Comparison of ENCODE assay signal across 8 cellular contexts in the genomic region with DNA sequence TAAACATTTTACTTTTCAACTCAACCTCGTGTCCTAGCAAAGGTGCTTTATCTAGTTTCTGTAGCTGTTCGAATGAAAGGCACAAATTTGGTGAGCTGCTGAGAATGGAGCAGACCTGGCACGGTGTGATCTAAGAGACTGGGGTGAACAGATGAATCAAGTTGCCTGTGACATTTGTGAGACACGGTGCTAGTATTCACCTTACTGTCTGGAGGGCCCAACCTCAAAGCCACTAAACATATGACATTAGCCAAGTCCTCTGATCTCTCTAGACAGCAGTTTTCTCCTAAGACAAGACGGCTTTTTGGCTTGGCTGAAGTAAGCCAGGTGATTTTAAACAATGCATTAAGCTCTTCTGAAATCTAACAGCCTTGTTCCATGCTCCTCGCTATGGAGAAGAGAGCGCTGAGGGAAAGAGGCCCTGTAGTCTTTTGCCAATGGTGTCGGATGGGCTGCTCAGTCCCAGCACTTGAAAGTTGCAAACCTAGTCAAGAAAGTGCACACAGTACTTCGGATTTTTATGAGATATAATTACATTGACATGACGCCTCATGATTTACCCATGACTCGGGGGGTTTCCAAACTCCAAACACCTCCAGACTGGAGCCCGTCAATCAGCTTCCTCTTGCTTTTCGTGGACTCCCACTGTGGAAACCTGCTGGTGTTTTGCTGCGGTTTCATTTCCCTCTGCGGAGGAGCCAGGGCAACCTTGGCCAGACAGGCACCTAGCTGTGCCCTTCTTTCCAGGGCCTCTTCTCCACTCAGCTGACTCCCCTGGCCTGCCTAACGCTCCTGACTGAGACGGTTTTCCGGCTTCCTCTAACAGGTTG. TPM values are rescaled to one million over a fixed set of nuclear protein-coding genes. Genes with fewer than 3 reads are reported as not detected.
A peak's percentile ranks its signal among the peaks of the same experiment; 100 is the strongest.
DNase-seq lines count a peak whose midpoint lies in the region; ATAC-seq and TF ChIP-seq lines count a peak whose summit lies in the region.

No MANE protein-coding gene starts in this region.

- peak overlapping the region; percentile 54 for H4K91ac ChIP-seq in IMR-90 (ENCODE audit: insufficient read depth, low read depth, low read length)

- 50% methylated on average over 7 of the region's 18 CpGs; no CpG with 5 or more reads in 1 of the 2 experiments for WGBS in IMR-90 (ENCODE audit: extremely low coverage in 2 of 2, insufficient read length in 1 of 2), 2 experiments

- H3K4me3 Mint-ChIP-seq in activated CD4-positive, alpha-beta T cell treated with anti-CD3 and anti-CD28 coated beads for 36 hours = peak overlapping the region; percentile 94

- CTCF ChIA-PET in activated CD4-positive, alpha-beta T cell treated with anti-CD3 and anti-CD28 coated beads for 36 hours (lab: Charles Lee) = interaction anchor here (0.6 to 3.6 kb wide), 9 partner anchors 25 to 734 kb away, joined by 3 to 28 read pairs (median 4); a partner anchor contains a TSS
- CTCF ChIA-PET in IMR-90 (lab: Yijun Ruan, JAX) = interaction anchor here (0.6 kb wide), 1 partner anchor 214 kb away, joined by 3 read pairs; no protein-coding TSS in a partner anchor

- H3K27me3 ChIP-seq in IMR-90 (ENCODE audit: control insufficient read depth, insufficient read depth, low read length) = no peaks in the 10 kb centered on the region

- peak; percentile 52 for DNase-seq in activated CD4-positive, alpha-beta T cell treated with anti-CD3 and anti-CD28 coated beads for 36 hours
- DNase-seq in activated CD4-positive, alpha-beta T cell treated with anti-CD3 and anti-CD28 coated beads for 1 hour = no peak
- DNase-seq in IMR-90 = no peak
- DNase-seq in activated naive CD4-positive, alpha-beta T cell treated with anti-CD3 and anti-CD28 coated beads, Interleukin-2, amount 50 U/mL, for 16 hours = peak; percentile 24
- peak; percentile 7 to 15 for DNase-seq in stimulated activated CD4-positive, alpha-beta T cell treated with anti-CD3 and anti-CD28 coated beads, Interleukin-2, amount 100 ng/mL, for 48 hours
- no peak for DNase-seq in DMS79 treated with DMSO at 0.1 percent for 48 hours (lab: John Stamatoyannopoulos, UW)
- no peak for DNase-seq in NCI-H1436 treated with DMSO at 0.1 percent for 48 hours (lab: John Stamatoyannopoulos, UW)

- in situ Hi-C loops in IMR-90 (cut with MboI; ENCODE audit: low sequenced_read_pairs) = no loop called here

- dilution Hi-C loops in IMR-90 (cut with HindIII; ENCODE audit: low sequenced_read_pairs, unreplicated experiment) = no loop called here

- H2AK5ac ChIP-seq in IMR-90 (ENCODE audit: low read depth, low read length) = peak overlapping the region; percentile 81; the same call in 1 of the 2 replicates

- H3K27me3 Mint-ChIP-seq in activated CD4-positive, alpha-beta T cell treated with anti-CD3 and anti-CD28 coated beads for 36 hours = no peaks in the 10 kb centered on the region

- H3K14ac ChIP-seq in IMR-90 (replicated peaks; ENCODE audit: low read depth, low read length) = peak overlapping the region; percentile 67

- peak overlapping the region; percentile 99 for H2AFZ ChIP-seq in IMR-90 (replicated peaks; ENCODE audit: low read length, poor library complexity)

- no TSS peak for BruUV-seq in IMR-90 (replicated peaks; lab: Mats Ljungman, UMichigan)

- peak overlapping the region; percentile 15; the same call in 1 of the 3 replicates for H2BK15ac ChIP-seq in IMR-90 (ENCODE audit: low read depth, low read length)

- H3K4me1 ChIP-seq in IMR-90 (ENCODE audit: control insufficient read depth, insufficient read depth, low read length) = peaks cover 12% of the 10 kb centered on the region

- TF ChIP-seq RAD21 in IMR-90 (IDR thresholded peaks at IDR 0.05; ENCODE audit: low read length) = no peak

- TF ChIP-seq POLR2A in IMR-90 (IDR thresholded peaks at IDR 0.05; ENCODE audit: low read depth, low read length) = no peak

- POLR2A ChIA-PET in activated CD4-positive, alpha-beta T cell treated with anti-CD3 and anti-CD28 coated beads for 36 hours (lab: Charles Lee) = interaction anchor here (0.6 to 2.0 kb wide), 2 partner anchors 47 to 303 kb away, joined by 5 to 14 read pairs; no protein-coding TSS in a partner anchor
- POLR2A ChIA-PET in IMR-90 (lab: Charles Lee; ENCODE audit: unreplicated experiment) = no interaction called here

- peak overlapping the region; percentile 89 for H2AK9ac ChIP-seq in IMR-90 (replicated peaks; ENCODE audit: low read depth, low read length, poor library complexity)

- peaks cover 24% of the 10 kb centered on the region for H3K4me1 Mint-ChIP-seq in activated CD4-positive, alpha-beta T cell treated with anti-CD3 and anti-CD28 coated beads for 36 hours

- peak overlapping the region; percentile 52 for H3K4ac ChIP-seq in IMR-90 (ENCODE audit: low read depth, low read length)

- H3K56ac ChIP-seq in IMR-90 (ENCODE audit: extremely low read depth, insufficient read depth, low read length) = peak overlapping the region; percentile 47; the same call in 1 of the 2 replicates

- H3K23ac ChIP-seq in IMR-90 (ENCODE audit: low read depth, low read length) = peak overlapping the region; percentile 68

- intact Hi-C loops in activated CD4-positive, alpha-beta T cell treated with anti-CD3 and anti-CD28 coated beads for 36 hours (cut with DNase I, micrococcal nuclease) = loop anchor here (1.0 to 10.0 kb wide), 15 partner anchors 44 to 796 kb away; a partner anchor contains a TSS
- intact Hi-C loops in IMR-90 (cut with micrococcal nuclease) = loop anchor here (1.0 to 5.0 kb wide), 2 partner anchors 23 to 271 kb away; no protein-coding TSS in a partner anchor

- no peaks in the 10 kb centered on the region; the same call in 1 of the 2 replicates for H3K9me1 ChIP-seq in IMR-90 (ENCODE audit: insufficient read depth, low read length)

- no peak overlapping the region for H3K18ac ChIP-seq in IMR-90 (ENCODE audit: low read depth, low read length)

- H3K9ac ChIP-seq in IMR-90 (ENCODE audit: low read depth, low read length) = peak overlapping the region; percentile 56

- TF ChIP-seq CTCF in IMR-90 (conservative IDR thresholded peaks at IDR 0.05; ENCODE audit: low read depth, low read length) = no peak

- no peak overlapping the region for H2BK20ac ChIP-seq in IMR-90 (ENCODE audit: low read depth, low read length)

- peaks cover 14 to 42% of the 10 kb centered on the region in 2 experiments for H3K79me1 ChIP-seq in IMR-90 (ENCODE audit: low read depth in 1 of 2, low read length in 2 of 2)

- peak overlapping the region; percentile 19; the same call in 1 of the 2 replicates for H3K27ac ChIP-seq in IMR-90 (ENCODE audit: insufficient read depth, low read length)

- H3K9me3 ChIP-seq in IMR-90 (ENCODE audit: control insufficient read depth, insufficient read depth, low read length) (no peaks in the 10 kb centered on the region), iPS-18c (ENCODE audit: control insufficient read depth, insufficient read depth, low read length) (no peaks in the 10 kb centered on the region)

- peaks cover 8% of the 10 kb centered on the region for H3K36me3 Mint-ChIP-seq in activated CD4-positive, alpha-beta T cell treated with anti-CD3 and anti-CD28 coated beads for 36 hours (ENCODE audit: low read depth)

- H3K36me3 ChIP-seq in IMR-90 (ENCODE audit: control insufficient read depth, insufficient read depth, low read length) = peaks cover 5% of the 10 kb centered on the region

- peak; percentile 45 for ATAC-seq in activated CD4-positive, alpha-beta T cell treated with anti-CD3 and anti-CD28 coated beads for 36 hours
- ATAC-seq in IMR-90 (ENCODE audit: low read depth) = no peak

- H3K4me3 ChIP-seq in IMR-90 (ENCODE audit: insufficient read depth, low read depth, low read length) = peak overlapping the region; percentile 79
- H3K4me3 ChIP-seq in iPS-18c (ENCODE audit: insufficient read depth, low read depth, low read length) = peak overlapping the region; percentile 84; the same call in 1 of the 2 replicates

- H3K27ac Mint-ChIP-seq in activated CD4-positive, alpha-beta T cell treated with anti-CD3 and anti-CD28 coated beads for 36 hours = peak overlapping the region; percentile 94

- H4K5ac ChIP-seq in IMR-90 (ENCODE audit: low read depth, low read length) = peak overlapping the region; percentile 43; the same call in 1 of the 2 replicates

- H4K20me1 ChIP-seq in IMR-90 (ENCODE audit: insufficient read depth, low read length) = no peaks in the 10 kb centered on the region; the same call in 1 of the 2 replicates

- peak overlapping the region; percentile 6 for H2BK5ac ChIP-seq in IMR-90 (ENCODE audit: low read depth, low read length, poor library complexity, severe bottlenecking)

- H3K9me3 Mint-ChIP-seq in activated CD4-positive, alpha-beta T cell treated with anti-CD3 and anti-CD28 coated beads for 36 hours (ENCODE audit: low read depth) = no peaks in the 10 kb centered on the region

- H2BK120ac ChIP-seq in IMR-90 (ENCODE audit: low read depth, low read length) = peak overlapping the region; percentile 24; the same call in 1 of the 2 replicates

- H3K4me2 ChIP-seq in IMR-90 (ENCODE audit: low read depth, low read length) = peak overlapping the region; percentile 97

- peak overlapping the region; percentile 55 to 84 for H4K8ac ChIP-seq in IMR-90 (ENCODE audit: low read depth in 2 of 2, low read length in 2 of 2)

TF ChIP-seq in IMR-90, 13 proteins besides CTCF, POLR2A, EP300 and RAD21:
- no peak for TF ChIP-seq BHLHE40 (IDR thresholded peaks at IDR 0.05; ENCODE audit: low read depth, low read length)
- TF ChIP-seq, protein P1, sequence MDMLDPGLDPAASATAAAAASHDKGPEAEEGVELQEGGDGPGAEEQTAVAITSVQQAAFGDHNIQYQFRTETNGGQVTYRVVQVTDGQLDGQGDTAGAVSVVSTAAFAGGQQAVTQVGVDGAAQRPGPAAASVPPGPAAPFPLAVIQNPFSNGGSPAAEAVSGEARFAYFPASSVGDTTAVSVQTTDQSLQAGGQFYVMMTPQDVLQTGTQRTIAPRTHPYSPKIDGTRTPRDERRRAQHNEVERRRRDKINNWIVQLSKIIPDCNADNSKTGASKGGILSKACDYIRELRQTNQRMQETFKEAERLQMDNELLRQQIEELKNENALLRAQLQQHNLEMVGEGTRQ (IDR thresholded peaks at IDR 0.05; ENCODE audit: low read depth, low read length) = no peak
- no peak for TF ChIP-seq SMC3 (IDR thresholded peaks at IDR 0.05; ENCODE audit: low read depth, low read length)

RNA-seq across cellular contexts. Expression of a gene that starts 0.8 kb away (rescaled TPM):
- 10 to 100 TPM; 29.4 TPM for total RNA-seq in activated CD4-positive, alpha-beta T cell treated with anti-CD3 and anti-CD28 coated beads for 36 hours
- 11.9 and 16.8 TPM in 2 replicates for total RNA-seq in IMR-90 (2012; rRNA removed)
- 22.2 and 22.7 TPM in 2 replicates for polyA plus RNA-seq in IMR-90 (2012; rRNA removed)
- polyA plus RNA-seq in IMR-90 (2012; cell fraction: cytosol; rRNA removed) = 23.9 and 24.0 TPM in 2 replicates
- polyA plus RNA-seq in IMR-90 (2012; cell fraction: nucleus; rRNA removed; ENCODE audit: low replicate concordance) = 17.2 and 26.3 TPM in 2 replicates

RNA-seq across cellular contexts. Expression of a gene that starts 55.4 kb away (rescaled TPM):
- total RNA-seq in activated CD4-positive, alpha-beta T cell treated with anti-CD3 and anti-CD28 coated beads for 36 hours = 10 to 100 TPM; 21.7 to 35.8 TPM
- 36.7 and 38.4 TPM in 2 replicates for total RNA-seq in IMR-90 (2012; rRNA removed)
- 13.4 and 17.1 TPM in 2 replicates for polyA plus RNA-seq in IMR-90 (2012; rRNA removed)
- 6.9 and 7.0 TPM in 2 replicates for polyA plus RNA-seq in IMR-90 (2012; cell fraction: cytosol; rRNA removed)
- polyA plus RNA-seq in IMR-90 (2012; cell fraction: nucleus; rRNA removed; ENCODE audit: low replicate concordance) = 3.9 and 9.7 TPM in 2 replicates

Comparison
In these comparisons a context has a peak if more than half of its experiments do, and no peak if none do; other contexts are left out.
1. DNase-seq: peak in activated CD4-positive, alpha-beta T cell treated with anti-CD3 and anti-CD28 coated beads for 36 hours (single experiment), activated naive CD4-positive, alpha-beta T cell treated with anti-CD3 and anti-CD28 coated beads, Interleukin-2, amount 50 U/mL, for 16 hours (single experiment) and stimulated activated CD4-positive, alpha-beta T cell treated with anti-CD3 and anti-CD28 coated beads, Interleukin-2, amount 100 ng/mL, for 48 hours (2 of 2); none in activated CD4-positive, alpha-beta T cell treated with anti-CD3 and anti-CD28 coated beads for 1 hour (single experiment), IMR-90 (single experiment), DMS79 treated with DMSO at 0.1 percent for 48 hours (single experiment) and NCI-H1436 treated with DMSO at 0.1 percent for 48 hours (single experiment).